In the genomic region with DNA sequence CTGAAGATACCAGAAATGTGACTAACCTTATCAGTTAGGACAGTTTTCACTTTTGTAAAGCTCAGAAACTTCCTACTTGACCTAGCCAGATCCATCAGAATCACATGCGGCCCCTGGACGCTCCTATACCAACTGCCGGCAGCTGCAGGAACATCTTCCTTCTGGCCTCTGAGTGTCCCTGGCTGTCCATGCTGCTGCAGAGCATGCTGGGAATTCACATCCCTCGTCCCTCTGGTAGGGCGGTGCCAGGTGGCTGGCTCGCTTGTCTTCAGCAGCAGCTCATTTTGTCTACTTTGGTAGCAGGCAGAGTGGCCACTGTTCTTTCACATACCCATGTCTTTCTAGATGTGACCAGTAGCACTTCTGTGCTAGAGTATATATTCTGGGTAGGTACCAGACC, we compare ENCODE assay signal across 12 cellular contexts.
"Had no signal": no experiment of that assay in that cellular context is flagged by ENCODE, and none has a peak within 500 bp of the region (broad histone marks: within the 10 kb centered on the region; RNA-seq: fewer than 3 reads in every experiment).

No MANE protein-coding gene starts in this region.

- DNase-seq: activated CD4-positive, alpha-beta T cell treated with anti-CD3 and anti-CD28 coated beads, Interleukin-2, amount 50 U/mL, for 48 hours; activated CD4-positive, CD25-positive, alpha-beta regulatory T cell treated with anti-CD3 and anti-CD28 coated beads, Interleukin-2, amount 50 U/mL, for 72 hours; activated naive CD4-positive, alpha-beta T cell; dermis blood vessel endothelial cell; erythroblast; immature natural killer cell; pancreas; small intestine had no signal

- H3K36me3 ChIP-seq: pancreas, SJSA1, upper lobe of left lung had no signal

- ATAC-seq: body of pancreas; stimulated activated memory B cell treated with anti-CD40 and anti-IgM and Interleukin-4, amounts not matched to agents 10 μg/mL and 1 μg/mL and 100 μg/mL, for 72 hours had no signal

- H3K27me3 ChIP-seq: body of pancreas, pancreas, SJSA1, upper lobe of left lung had no signal

- H3K9me3 ChIP-seq: body of pancreas, pancreas, SJSA1, upper lobe of left lung had no signal

- H3K4me3 ChIP-seq: body of pancreas, pancreas, SJSA1, upper lobe of left lung had no signal

- H3K4me1 ChIP-seq: pancreas, SJSA1, upper lobe of left lung had no signal

- H3K27ac ChIP-seq: body of pancreas, pancreas, SJSA1, upper lobe of left lung had no signal
